ENCODE assay signal across 8 cellular contexts in genomic region chr16:81626181-81626674, GRCh38.
DNase-seq lines count a peak whose midpoint lies in the region; ATAC-seq and TF ChIP-seq lines count a peak whose summit lies in the region.

No MANE protein-coding gene starts in this region.

- BruUV-seq in A673 (replicated peaks; lab: Mats Ljungman, UMichigan), result no TSS peak

- ATAC-seq in HG03175 (IDR thresholded peaks at IDR 0.05; ENCODE audit: unreplicated experiment), result no peak

- H3K27ac ChIP-seq in stomach smooth muscle (ENCODE audit: low read length) (peak overlapping the region; percentile 60), A673 (ENCODE audit: low read depth, low read length, poor library complexity, severe bottlenecking) (no peak overlapping the region)

- no peak for TF ChIP-seq CTCF in A673 (conservative IDR thresholded peaks at IDR 0.05; ENCODE audit: low read depth, low read length)
- TF ChIP-seq CTCF in GM13976 (IDR thresholded peaks at IDR 0.05; ENCODE audit: borderline replicate concordance, control extremely low read depth, extremely low read depth, insufficient read depth, missing control alignments), result no peak

- H3K9me3 ChIP-seq in stomach smooth muscle (ENCODE audit: control insufficient read depth in 2 of 2, low read length in 2 of 2), result no peaks in the 10 kb centered on the region
- no peaks in the 10 kb centered on the region for H3K9me3 ChIP-seq in A673 (ENCODE audit: low read depth, low read length, poor library complexity, severe bottlenecking)

- H3K27me3 ChIP-seq in stomach smooth muscle (ENCODE audit: control insufficient read depth in 1 of 2, insufficient read depth in 2 of 2, low read length in 2 of 2) (no peaks in the 10 kb centered on the region), A673 (replicated peaks; ENCODE audit: insufficient read depth, low read depth, low read length, poor library complexity) (no peaks in the 10 kb centered on the region)

- DNase-seq in activated T-cell treated with anti-CD3 and anti-CD28 coated beads for 24 hours (ENCODE audit: low read depth) (peak; percentile 7), activated T-cell treated with anti-CD3 and anti-CD28 coated beads for 4 hours (no peak), kidney tubule cell (ENCODE audit: low spot score) (peak; percentile 85), A673 (ENCODE audit: low spot score) (no peak), GM13976 (ENCODE audit: low spot score) (no peak)
- DNase-seq in activated T-cell treated with anti-CD3 and anti-CD28 coated beads, Interleukin-2, amount 50 U/mL, for 48 hours, result peak; percentile 58 to 64

- H3K4me3 ChIP-seq in stomach smooth muscle (ENCODE audit: low read length in 2 of 2) (peak overlapping the region in 1 of 2 donors; percentile 22), A673 (ENCODE audit: low read depth, low read length, poor library complexity, severe bottlenecking) (no peak overlapping the region)

- POLR2A ChIA-PET in A673 (lab: Charles Lee; ENCODE audit: low non-redundant PET), result no interaction called here

- in situ Hi-C loops in GM13976 (cut with MboI; ENCODE audit: low sequenced_read_pairs, unreplicated experiment), result loop anchor here (10.0 kb wide), 2 partner anchors 99 to 221 kb away; no protein-coding TSS in a partner anchor

- H3K36me3 ChIP-seq in stomach smooth muscle (ENCODE audit: control insufficient read depth in 2 of 2, insufficient read depth in 2 of 2, low read length in 2 of 2) (peaks cover 0 to 6% of the 10 kb centered on the region in 2 donors), A673 (ENCODE audit: insufficient read depth, low read length, poor library complexity, severe bottlenecking) (no peaks in the 10 kb centered on the region)

- H3K9ac ChIP-seq in stomach smooth muscle (ENCODE audit: low read length in 2 of 2), result peak overlapping the region in 1 of 2 donors; percentile 19

- H3K4me1 ChIP-seq in stomach smooth muscle (ENCODE audit: control insufficient read depth, insufficient read depth, low read length) (peaks cover 36% of the 10 kb centered on the region), A673 (ENCODE audit: insufficient read depth, low read length, poor library complexity, severe bottlenecking) (no peaks in the 10 kb centered on the region)

- CTCF ChIA-PET in A673 (lab: Charles Lee), result no interaction called here

- intact Hi-C loops in A673 (cut with micrococcal nuclease; ENCODE audit: unreplicated experiment), result loop anchor here (10.0 kb wide), 1 partner anchor 249 kb away; no protein-coding TSS in a partner anchor

Comparison
In these comparisons a context has a peak if more than half of its experiments do, and no peak if none do; other contexts are left out.
1. DNase-seq: peak in activated T-cell treated with anti-CD3 and anti-CD28 coated beads for 24 hours (single experiment), activated T-cell treated with anti-CD3 and anti-CD28 coated beads, Interleukin-2, amount 50 U/mL, for 48 hours (2 of 2) and kidney tubule cell (single experiment); none in activated T-cell treated with anti-CD3 and anti-CD28 coated beads for 4 hours (single experiment), A673 (single experiment) and GM13976 (single experiment).